Comparison of ENCODE assay signal across 30 cellular contexts in the genomic region with DNA sequence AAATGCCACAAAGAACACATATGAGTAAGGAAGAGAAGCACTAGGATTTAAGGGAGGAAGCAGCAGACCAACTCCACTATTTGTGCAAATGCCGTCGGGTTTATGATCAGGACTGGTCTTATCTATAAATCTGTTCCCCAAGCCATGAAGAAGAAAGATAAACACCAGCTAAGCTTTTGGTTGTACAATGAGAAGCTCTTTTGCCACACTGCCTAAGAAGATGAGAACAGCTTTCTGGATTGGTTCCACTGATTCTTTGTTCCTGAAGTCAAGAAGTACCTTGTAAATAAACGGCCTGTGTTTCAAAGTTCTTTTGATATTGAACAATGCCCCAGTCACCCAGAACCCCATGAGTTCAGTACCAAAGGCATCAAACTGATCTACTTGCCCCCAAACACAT.
"Had no signal": no experiment of that assay in that cellular context is flagged by ENCODE, and none has a peak within 500 bp of the region (broad histone marks: within the 10 kb centered on the region; RNA-seq: fewer than 3 reads in every experiment).

No MANE protein-coding gene starts in this region.

- DNase-seq: activated CD4-positive, alpha-beta memory T cell treated with anti-CD3 and anti-CD28 coated beads, Interleukin-2, amount 10 ng/mL, durations not matched to agents 7 days and 5 days; activated CD4-positive, alpha-beta T cell treated with anti-CD3 and anti-CD28 coated beads for 1 hour; activated CD4-positive, alpha-beta T cell treated with anti-CD3 and anti-CD28 coated beads for 36 hours; activated CD4-positive, alpha-beta T cell treated with anti-CD3 and anti-CD28 coated beads for 48 hours; activated CD4-positive, alpha-beta T cell treated with anti-CD3 and anti-CD28 coated beads, Interleukin-2, amount 10 ng/mL, durations not matched to agents 7 days and 5 days; activated CD4-positive, alpha-beta T cell treated with anti-CD3 and anti-CD28 coated beads, Interleukin-2, amount 50 U/mL, for 48 hours; activated CD4-positive, CD25-positive, alpha-beta regulatory T cell; activated CD8-positive, alpha-beta memory T cell treated with anti-CD3 and anti-CD28 coated beads for 24 hours; activated CD8-positive, alpha-beta memory T cell treated with anti-CD3 and anti-CD28 coated beads, Interleukin-2, amount 10 ng/mL, durations not matched to agents 7 days and 5 days; activated CD8-positive, alpha-beta memory T cell treated with anti-CD3 and anti-CD28 coated beads, Interleukin-2, amount 50 U/mL, for 48 hours; activated CD8-positive, alpha-beta T cell treated with anti-CD3 and anti-CD28 coated beads, Interleukin-2, amount 10 ng/mL, durations not matched to agents 7 days and 5 days; activated effector memory CD4-positive, alpha-beta T cell treated with Interleukin-2 at 50 U/mL for 16 hours; activated gamma-delta T cell; activated naive CD4-positive, alpha-beta T cell treated with anti-CD3 and anti-CD28 coated beads, Interleukin-2, amount 10 ng/mL, durations not matched to agents 7 days and 5 days; activated naive CD4-positive, alpha-beta T cell treated with Interleukin-2 at 50 U/mL for 16 hours; activated naive CD8-positive, alpha-beta T cell treated with anti-CD3 and anti-CD28 coated beads, Interleukin-2, amount 10 ng/mL, durations not matched to agents 7 days and 5 days; activated naive CD8-positive, alpha-beta T cell treated with anti-CD3 and anti-CD28 coated beads, Interleukin-2, amount 50 U/mL, for 24 hours; activated T-cell treated with anti-CD3 and anti-CD28 coated beads, Interleukin-2, amount 50 U/mL, for 24 hours; activated T-cell treated with anti-CD3 and anti-CD28 coated beads, Interleukin-2, amount 50 U/mL, for 48 hours; amygdala; anterior cingulate cortex; caudate nucleus; cerebellar nuclear complex; T-helper 2 cell; T-helper 9 cell; WERI-Rb-1 had no signal

- H3K27me3 ChIP-seq: ascending aorta, cardiac muscle cell had no signal

- H3K27ac ChIP-seq: ascending aorta, cardiac muscle cell, WERI-Rb-1 had no signal

- H3K9me3 ChIP-seq: ascending aorta had no signal

- H3K36me3 ChIP-seq: ascending aorta, cardiac muscle cell, WERI-Rb-1 had no signal

- ATAC-seq: activated CD4-positive, alpha-beta T cell treated with anti-CD3 and anti-CD28 coated beads for 36 hours; activated CD4-positive, CD25-positive, alpha-beta regulatory T cell treated with anti-CD3 and anti-CD28 coated beads, Interleukin-2, amount 50 U/mL, for 24 hours; activated CD8-positive, alpha-beta memory T cell treated with anti-CD3 and anti-CD28 coated beads, Interleukin-2, amount 10 ng/mL, durations not matched to agents 7 days and 5 days; activated CD8-positive, alpha-beta T cell treated with anti-CD3 and anti-CD28 coated beads, Interleukin-2, amount 10 ng/mL, durations not matched to agents 7 days and 5 days; activated naive CD8-positive, alpha-beta T cell treated with anti-CD3 and anti-CD28 coated beads, Interleukin-2, amount 50 U/mL, for 24 hours; WTC11 had no signal

- H3K4me3 ChIP-seq: ascending aorta, cardiac muscle cell had no signal

- H3K4me1 ChIP-seq: ascending aorta had no signal
